ENCODE assay signal across 11 cellular contexts in the genomic region with DNA sequence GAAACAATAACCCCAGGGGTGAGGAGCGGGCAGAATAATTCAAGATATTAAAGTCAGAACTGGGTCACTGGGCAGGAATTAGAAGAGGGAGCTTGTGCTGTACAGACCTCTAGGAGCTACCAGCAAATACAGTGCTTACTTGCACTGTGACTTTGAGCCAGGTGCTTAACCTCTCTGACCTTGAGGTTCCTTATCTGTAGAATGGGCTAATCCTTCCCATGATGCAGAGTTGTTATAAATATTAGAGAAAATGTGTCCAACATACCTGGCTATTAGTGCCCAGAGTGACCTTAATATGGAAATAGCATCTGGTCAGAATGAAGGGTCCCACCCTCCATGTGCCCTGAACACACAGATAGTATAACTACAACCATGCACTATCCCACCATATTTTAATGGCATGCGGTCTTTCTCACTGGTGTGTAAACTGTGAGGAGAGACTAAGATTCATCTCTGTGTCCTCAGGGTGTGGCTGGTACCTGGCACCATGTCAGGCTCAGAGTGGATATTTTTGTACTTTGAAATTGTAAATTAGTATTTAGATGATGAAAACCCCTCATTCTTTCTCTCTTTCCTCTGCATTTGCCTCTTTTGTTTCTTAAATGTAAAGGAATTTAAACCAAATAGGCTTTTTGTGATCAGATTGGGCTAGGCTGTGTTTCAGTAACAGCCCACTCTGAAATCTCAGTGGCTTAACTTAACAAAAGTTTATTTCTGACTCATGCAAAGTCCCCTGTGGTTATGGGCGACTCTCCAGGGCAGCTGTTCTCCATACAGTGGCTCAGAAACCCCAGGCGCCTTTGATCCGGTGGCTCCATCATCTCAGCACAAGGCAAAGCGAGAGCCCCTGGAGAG. TPM values are rescaled to one million over a fixed set of nuclear protein-coding genes. Genes with fewer than 3 reads are reported as not detected.
DNase-seq lines count a peak whose midpoint lies in the region; TF ChIP-seq lines count a peak whose summit lies in the region.
"Had no signal": no experiment of that assay in that cellular context is flagged by ENCODE, and none has a peak within 500 bp of the region (broad histone marks: within the 10 kb centered on the region; RNA-seq: fewer than 3 reads in every experiment).

No MANE protein-coding gene starts in this region.

- H3K4me1 ChIP-seq in HEK293 (ENCODE audit: control insufficient read depth, insufficient read depth, low read length) = no peaks in the 10 kb centered on the region
- no peaks in the 10 kb centered on the region for H3K4me1 ChIP-seq in uterus

- H3K4me3 ChIP-seq in AG10803 (ENCODE audit: low read length) (no peak overlapping the region), HEK293 (ENCODE audit: low read depth, low read length) (no peak overlapping the region), uterus (no peak overlapping the region)

- intact Hi-C loops in uterus (cut with DNase I; ENCODE audit: low total_unique reads) = no loop called here

- TF ChIP-seq CTCF in AG10803 (conservative IDR thresholded peaks at IDR 0.05; ENCODE audit: low read length) (no peak), HEK293 (tag by site-specific recombination; IDR thresholded peaks at IDR 0.05) (no peak), uterus (IDR thresholded peaks at IDR 0.05) (no peak)

- POLR2A ChIA-PET in HEK293 (lab: Yijun Ruan, JAX) = no interaction called here

- H3K27me3 ChIP-seq in uterus = no peaks in the 10 kb centered on the region

- DNase-seq in AG10803 (ENCODE audit: low read depth) (peak; percentile 85), NCI-H226 (peak; percentile 35), fibroblast of peridontal ligament (ENCODE audit: extremely low read depth) (peak; percentile 87), NCI-H146 (lab: John Stamatoyannopoulos, UW) (no peak), NCI-H446 treated with DMSO at 0.1 percent for 48 hours (lab: John Stamatoyannopoulos, UW) (no peak), uterus (no peak)
- no peak for DNase-seq in activated T-cell treated with anti-CD3 and anti-CD28 coated beads, Interleukin-2, amount 50 U/mL, for 1 hour
- DNase-seq: activated gamma-delta T cell, GDM1, retina had no signal

- H3K9me3 ChIP-seq in HEK293 (ENCODE audit: control insufficient read depth, insufficient read depth, low read depth, low read length) (no peaks in the 10 kb centered on the region), uterus (no peaks in the 10 kb centered on the region)

- H3K36me3 ChIP-seq in HEK293 (ENCODE audit: control insufficient read depth in 2 of 2, insufficient read depth in 1 of 2, low read length in 2 of 2) (no peaks in the 10 kb centered on the region), uterus (no peaks in the 10 kb centered on the region)

- TF ChIP-seq POLR2A in uterus (IDR thresholded peaks at IDR 0.05) = no peak

- CTCF ChIA-PET in HEK293 (lab: Yijun Ruan, JAX) = interaction anchor here (1.0 to 1.1 kb wide), 2 partner anchors 22 to 423 kb away, joined by 3 read pairs; no protein-coding TSS in a partner anchor

- H3K27ac ChIP-seq in HEK293 (ENCODE audit: extremely low read depth, low read depth, low read length) (no peak overlapping the region), uterus (no peak overlapping the region)

TF ChIP-seq in HEK293, 187 proteins besides CTCF, POLR2A, EP300 and RAD21 (continues in another document):
- no peak for TF ChIP-seq ZNF701 (tag by site-specific recombination; IDR thresholded peaks at IDR 0.05)
- no peak for TF ChIP-seq ZNF785 (tag by site-specific recombination; IDR thresholded peaks at IDR 0.05)
- no peak for TF ChIP-seq ZNF658 (tag by site-specific recombination; IDR thresholded peaks at IDR 0.05)
- TF ChIP-seq KLF17 (tag by site-specific recombination; IDR thresholded peaks at IDR 0.05) = no peak
- TF ChIP-seq, protein P1, sequence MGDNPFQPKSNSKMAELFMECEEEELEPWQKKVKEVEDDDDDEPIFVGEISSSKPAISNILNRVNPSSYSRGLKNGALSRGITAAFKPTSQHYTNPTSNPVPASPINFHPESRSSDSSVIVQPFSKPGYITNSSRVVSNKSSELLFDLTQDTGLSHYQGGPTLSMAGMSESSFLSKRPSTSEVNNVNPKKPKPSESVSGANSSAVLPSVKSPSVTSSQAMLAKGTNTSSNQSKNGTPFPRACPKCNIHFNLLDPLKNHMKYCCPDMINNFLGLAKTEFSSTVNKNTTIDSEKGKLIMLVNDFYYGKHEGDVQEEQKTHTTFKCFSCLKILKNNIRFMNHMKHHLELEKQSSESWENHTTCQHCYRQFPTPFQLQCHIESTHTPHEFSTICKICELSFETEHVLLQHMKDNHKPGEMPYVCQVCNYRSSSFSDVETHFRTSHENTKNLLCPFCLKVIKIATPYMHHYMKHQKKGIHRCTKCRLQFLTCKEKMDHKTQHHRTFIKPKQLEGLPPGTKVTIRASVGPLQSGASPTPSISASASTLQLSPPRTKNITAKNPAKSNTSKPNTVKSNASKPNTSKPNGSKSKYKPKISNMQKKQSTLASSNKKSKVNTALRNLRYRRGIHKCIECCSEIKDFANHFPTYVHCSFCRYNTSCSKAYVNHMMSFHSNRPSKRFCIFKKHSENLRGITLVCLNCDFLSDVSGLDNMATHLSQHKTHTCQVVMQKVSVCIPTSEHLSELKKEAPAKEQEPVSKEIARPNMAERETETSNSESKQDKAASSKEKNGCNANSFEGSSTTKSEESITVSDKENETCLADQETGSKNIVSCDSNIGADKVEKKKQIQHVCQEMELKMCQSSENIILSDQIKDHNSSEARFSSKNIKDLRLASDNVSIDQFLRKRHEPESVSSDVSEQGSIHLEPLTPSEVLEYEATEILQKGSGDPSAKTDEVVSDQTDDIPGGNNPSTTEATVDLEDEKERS (tag by site-specific recombination; IDR thresholded peaks at IDR 0.05) = no peak
- no peak for TF ChIP-seq ZNF324 (tag by site-specific recombination; IDR thresholded peaks at IDR 0.05)
- TF ChIP-seq ZNF707 (tag by site-specific recombination; IDR thresholded peaks at IDR 0.05) = no peak
- no peak for TF ChIP-seq KLF8 (tag by site-specific recombination; IDR thresholded peaks at IDR 0.05)
- TF ChIP-seq ZNF768 (tag by site-specific recombination; IDR thresholded peaks at IDR 0.05) = no peak
- TF ChIP-seq MEIS1 (CRISPR knock-in tag; IDR thresholded peaks at IDR 0.05; ENCODE audit: borderline replicate concordance) = no peak
- TF ChIP-seq ZFP69B (tag by site-specific recombination; IDR thresholded peaks at IDR 0.05) = no peak
- TF ChIP-seq ZNF37A (tag by site-specific recombination; IDR thresholded peaks at IDR 0.05) = no peak
- TF ChIP-seq, protein P2, sequence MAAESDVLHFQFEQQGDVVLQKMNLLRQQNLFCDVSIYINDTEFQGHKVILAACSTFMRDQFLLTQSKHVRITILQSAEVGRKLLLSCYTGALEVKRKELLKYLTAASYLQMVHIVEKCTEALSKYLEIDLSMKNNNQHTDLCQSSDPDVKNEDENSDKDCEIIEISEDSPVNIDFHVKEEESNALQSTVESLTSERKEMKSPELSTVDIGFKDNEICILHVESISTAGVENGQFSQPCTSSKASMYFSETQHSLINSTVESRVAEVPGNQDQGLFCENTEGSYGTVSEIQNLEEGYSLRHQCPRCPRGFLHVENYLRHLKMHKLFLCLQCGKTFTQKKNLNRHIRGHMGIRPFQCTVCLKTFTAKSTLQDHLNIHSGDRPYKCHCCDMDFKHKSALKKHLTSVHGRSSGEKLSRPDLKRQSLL (tag by site-specific recombination; IDR thresholded peaks at IDR 0.05) = peak; percentile 97
- TF ChIP-seq ZNF571 (tag by site-specific recombination; IDR thresholded peaks at IDR 0.05) = no peak
- TF ChIP-seq ZSCAN23 (tag by site-specific recombination; IDR thresholded peaks at IDR 0.05) = no peak
- no peak for TF ChIP-seq SCRT2 (tag by site-specific recombination; IDR thresholded peaks at IDR 0.05)
- no peak for TF ChIP-seq ZNF677 (tag by site-specific recombination; IDR thresholded peaks at IDR 0.05)
- TF ChIP-seq, protein P3, sequence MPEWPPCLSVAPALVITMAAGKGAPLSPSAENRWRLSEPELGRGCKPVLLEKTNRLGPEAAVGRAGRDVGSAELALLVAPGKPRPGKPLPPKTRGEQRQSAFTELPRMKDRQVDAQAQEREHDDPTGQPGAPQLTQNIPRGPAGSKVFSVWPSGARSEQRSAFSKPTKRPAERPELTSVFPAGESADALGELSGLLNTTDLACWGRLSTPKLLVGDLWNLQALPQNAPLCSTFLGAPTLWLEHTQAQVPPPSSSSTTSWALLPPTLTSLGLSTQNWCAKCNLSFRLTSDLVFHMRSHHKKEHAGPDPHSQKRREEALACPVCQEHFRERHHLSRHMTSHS (tag by site-specific recombination; IDR thresholded peaks at IDR 0.05) = no peak
- no peak for TF ChIP-seq ZNF621 (tag by site-specific recombination; IDR thresholded peaks at IDR 0.05)
- no peak for TF ChIP-seq FEZF1 (tag by site-specific recombination; IDR thresholded peaks at IDR 0.05)
- TF ChIP-seq ZNF214 (tag by site-specific recombination; IDR thresholded peaks at IDR 0.05; ENCODE audit: borderline replicate concordance) = no peak
- TF ChIP-seq SP2 (tag by site-specific recombination; IDR thresholded peaks at IDR 0.05) = no peak
- TF ChIP-seq KLF9 (tag by site-specific recombination; IDR thresholded peaks at IDR 0.05; ENCODE audit: low read depth) = no peak
- no peak for TF ChIP-seq ZBTB48 (tag by site-specific recombination; IDR thresholded peaks at IDR 0.05)
- TF ChIP-seq ZNF596 (tag by site-specific recombination; IDR thresholded peaks at IDR 0.05) = no peak
- no peak for TF ChIP-seq ZNF366 (tag by site-specific recombination; conservative IDR thresholded peaks at IDR 0.05)
- TF ChIP-seq ZNF624 (tag by site-specific recombination; IDR thresholded peaks at IDR 0.05) = no peak
- no peak for TF ChIP-seq ZNF391 (tag by site-specific recombination; IDR thresholded peaks at IDR 0.05; ENCODE audit: borderline replicate concordance, low read depth)
- no peak for TF ChIP-seq ZFP37 (tag by site-specific recombination; IDR thresholded peaks at IDR 0.05)
- peak; percentile 73 for TF ChIP-seq OSR2 (tag by site-specific recombination; IDR thresholded peaks at IDR 0.05)
- no peak for TF ChIP-seq ZBTB17 (tag by site-specific recombination; IDR thresholded peaks at IDR 0.05)
- no peak for TF ChIP-seq ZNF843 (tag by site-specific recombination; IDR thresholded peaks at IDR 0.05)
- TF ChIP-seq ZNF747 (tag by site-specific recombination; IDR thresholded peaks at IDR 0.05) = no peak

RNA-seq across cellular contexts. Expression of gene ROR1, which starts 60.0 kb away (rescaled TPM):
- total RNA-seq in uterus = 10 to 100 TPM in 3 of 4 donors, 1 to 10 TPM in 1; 2.6 to 37.6 (median 11.5) TPM

Comparison
In these comparisons a context has a peak if more than half of its experiments do, and no peak if none do; other contexts are left out.
1. DNase-seq: peak in AG10803 (single experiment), NCI-H226 (single experiment) and fibroblast of peridontal ligament (single experiment); none in NCI-H146 (single experiment), NCI-H446 treated with DMSO at 0.1 percent for 48 hours (single experiment), activated T-cell treated with anti-CD3 and anti-CD28 coated beads, Interleukin-2, amount 50 U/mL, for 1 hour (single experiment) and uterus (0 of 2).